2 cellular contexts compared by ENCODE assay signal in the genomic region with DNA sequence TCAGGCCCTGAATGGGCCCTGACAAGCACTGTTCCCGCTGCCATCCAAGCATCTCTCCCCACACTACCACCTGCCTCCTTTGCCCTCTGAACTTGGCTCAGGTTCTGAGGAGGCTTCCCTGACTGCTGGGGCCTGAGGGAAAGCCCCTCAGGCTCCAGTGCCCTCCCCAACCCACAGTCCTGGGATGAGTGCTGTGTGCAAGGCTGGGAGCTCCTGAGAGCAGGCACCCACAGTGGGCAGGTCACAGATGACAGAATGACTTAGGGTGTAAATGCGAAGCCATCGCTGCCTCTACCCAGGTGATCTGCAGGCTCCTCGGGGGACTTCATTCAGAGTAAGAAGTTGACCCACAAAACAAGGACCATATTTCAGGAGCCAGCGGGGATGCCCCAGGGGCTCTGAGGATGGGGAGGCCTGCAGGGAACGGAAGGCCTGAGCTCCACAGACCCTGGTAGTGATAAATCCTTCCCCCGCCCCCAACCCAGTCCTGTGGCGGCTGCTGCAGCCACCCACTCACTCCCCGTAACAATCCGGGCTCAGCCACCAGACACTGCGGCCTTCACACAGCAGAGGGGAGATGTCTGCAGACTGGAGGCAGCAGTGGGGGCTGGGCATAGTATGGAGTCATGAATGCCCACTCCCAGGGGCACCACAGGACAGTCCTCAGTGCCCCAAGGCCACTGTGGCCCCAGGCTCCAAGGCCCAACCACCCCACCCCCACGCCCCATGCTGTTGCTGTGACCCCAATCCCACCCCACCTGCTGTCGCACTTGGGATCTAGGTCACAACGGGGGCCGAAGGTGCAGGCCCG.
TF ChIP-seq lines count a peak whose summit lies in the region.

No MANE protein-coding gene starts in this region.

TF ChIP-seq in IMR-90, 13 proteins besides CTCF, POLR2A, EP300 and RAD21:
- TF ChIP-seq CEBPB (IDR thresholded peaks at IDR 0.05; ENCODE audit: low read depth, low read length) (no peak), FOS (IDR thresholded peaks at IDR 0.05; ENCODE audit: low read depth, low read length) (no peak), MAFK (IDR thresholded peaks at IDR 0.05; ENCODE audit: low read depth, low read length) (no peak), SMC3 (IDR thresholded peaks at IDR 0.05; ENCODE audit: low read depth, low read length) (no peak), NFE2L2 (IDR thresholded peaks at IDR 0.05; ENCODE audit: low read depth, low read length) (no peak), MXI1 (IDR thresholded peaks at IDR 0.05; ENCODE audit: borderline replicate concordance, low read depth, low read length) (no peak), RCOR1 (IDR thresholded peaks at IDR 0.05; ENCODE audit: insufficient replicate concordance, low read length) (no peak), BHLHE40 (IDR thresholded peaks at IDR 0.05; ENCODE audit: low read depth, low read length) (no peak), MAZ (IDR thresholded peaks at IDR 0.05; ENCODE audit: borderline replicate concordance, low read depth, low read length) (no peak), RFX5 (IDR thresholded peaks at IDR 0.05; ENCODE audit: low read depth, low read length) (no peak), CHD1 (IDR thresholded peaks at IDR 0.05; ENCODE audit: low read depth, low read length) (no peak)
- TF ChIP-seq, protein P1, sequence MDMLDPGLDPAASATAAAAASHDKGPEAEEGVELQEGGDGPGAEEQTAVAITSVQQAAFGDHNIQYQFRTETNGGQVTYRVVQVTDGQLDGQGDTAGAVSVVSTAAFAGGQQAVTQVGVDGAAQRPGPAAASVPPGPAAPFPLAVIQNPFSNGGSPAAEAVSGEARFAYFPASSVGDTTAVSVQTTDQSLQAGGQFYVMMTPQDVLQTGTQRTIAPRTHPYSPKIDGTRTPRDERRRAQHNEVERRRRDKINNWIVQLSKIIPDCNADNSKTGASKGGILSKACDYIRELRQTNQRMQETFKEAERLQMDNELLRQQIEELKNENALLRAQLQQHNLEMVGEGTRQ (IDR thresholded peaks at IDR 0.05; ENCODE audit: low read depth, low read length): no peak
- TF ChIP-seq, protein P2, sequence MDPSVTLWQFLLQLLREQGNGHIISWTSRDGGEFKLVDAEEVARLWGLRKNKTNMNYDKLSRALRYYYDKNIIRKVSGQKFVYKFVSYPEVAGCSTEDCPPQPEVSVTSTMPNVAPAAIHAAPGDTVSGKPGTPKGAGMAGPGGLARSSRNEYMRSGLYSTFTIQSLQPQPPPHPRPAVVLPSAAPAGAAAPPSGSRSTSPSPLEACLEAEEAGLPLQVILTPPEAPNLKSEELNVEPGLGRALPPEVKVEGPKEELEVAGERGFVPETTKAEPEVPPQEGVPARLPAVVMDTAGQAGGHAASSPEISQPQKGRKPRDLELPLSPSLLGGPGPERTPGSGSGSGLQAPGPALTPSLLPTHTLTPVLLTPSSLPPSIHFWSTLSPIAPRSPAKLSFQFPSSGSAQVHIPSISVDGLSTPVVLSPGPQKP (IDR thresholded peaks at IDR 0.05; ENCODE audit: borderline replicate concordance, low read depth, low read length): no peak

TF ChIP-seq in GM12878, 131 proteins besides CTCF, POLR2A, EP300 and RAD21:
- no peak for TF ChIP-seq ZSCAN29 (IDR thresholded peaks at IDR 0.05)
- no peak for TF ChIP-seq CBX3 (IDR thresholded peaks at IDR 0.05; ENCODE audit: borderline replicate concordance, low read depth)
- TF ChIP-seq EZH2 (IDR thresholded peaks at IDR 0.05; ENCODE audit: borderline replicate concordance, control insufficient read depth, low read depth, low read length): no peak
- no peak for TF ChIP-seq CHD1 (IDR thresholded peaks at IDR 0.05; ENCODE audit: low read depth, low read length)
- TF ChIP-seq MXI1 (IDR thresholded peaks at IDR 0.05; ENCODE audit: low read depth, low read length): no peak
- TF ChIP-seq KLF5 (IDR thresholded peaks at IDR 0.05; ENCODE audit: partially characterized antibody): no peak
- no peak for TF ChIP-seq MYC (IDR thresholded peaks at IDR 0.05; ENCODE audit: insufficient read depth, insufficient read length, insufficient replicate concordance, low read length, severe bottlenecking)
- TF ChIP-seq CREB1 (IDR thresholded peaks at IDR 0.05; ENCODE audit: low read depth): no peak
- TF ChIP-seq, protein P3, sequence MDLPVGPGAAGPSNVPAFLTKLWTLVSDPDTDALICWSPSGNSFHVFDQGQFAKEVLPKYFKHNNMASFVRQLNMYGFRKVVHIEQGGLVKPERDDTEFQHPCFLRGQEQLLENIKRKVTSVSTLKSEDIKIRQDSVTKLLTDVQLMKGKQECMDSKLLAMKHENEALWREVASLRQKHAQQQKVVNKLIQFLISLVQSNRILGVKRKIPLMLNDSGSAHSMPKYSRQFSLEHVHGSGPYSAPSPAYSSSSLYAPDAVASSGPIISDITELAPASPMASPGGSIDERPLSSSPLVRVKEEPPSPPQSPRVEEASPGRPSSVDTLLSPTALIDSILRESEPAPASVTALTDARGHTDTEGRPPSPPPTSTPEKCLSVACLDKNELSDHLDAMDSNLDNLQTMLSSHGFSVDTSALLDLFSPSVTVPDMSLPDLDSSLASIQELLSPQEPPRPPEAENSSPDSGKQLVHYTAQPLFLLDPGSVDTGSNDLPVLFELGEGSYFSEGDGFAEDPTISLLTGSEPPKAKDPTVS (IDR thresholded peaks at IDR 0.05; ENCODE audit: low read depth, low read length): no peak
- no peak for TF ChIP-seq RFX5 (IDR thresholded peaks at IDR 0.05; ENCODE audit: low read depth, low read length)
- TF ChIP-seq, protein P4, sequence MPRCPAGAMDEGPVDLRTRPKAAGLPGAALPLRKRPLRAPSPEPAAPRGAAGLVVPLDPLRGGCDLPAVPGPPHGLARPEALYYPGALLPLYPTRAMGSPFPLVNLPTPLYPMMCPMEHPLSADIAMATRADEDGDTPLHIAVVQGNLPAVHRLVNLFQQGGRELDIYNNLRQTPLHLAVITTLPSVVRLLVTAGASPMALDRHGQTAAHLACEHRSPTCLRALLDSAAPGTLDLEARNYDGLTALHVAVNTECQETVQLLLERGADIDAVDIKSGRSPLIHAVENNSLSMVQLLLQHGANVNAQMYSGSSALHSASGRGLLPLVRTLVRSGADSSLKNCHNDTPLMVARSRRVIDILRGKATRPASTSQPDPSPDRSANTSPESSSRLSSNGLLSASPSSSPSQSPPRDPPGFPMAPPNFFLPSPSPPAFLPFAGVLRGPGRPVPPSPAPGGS (IDR thresholded peaks at IDR 0.05; ENCODE audit: borderline replicate concordance, insufficient read depth, low read depth, low read length, poor library complexity, severe bottlenecking): no peak
- no peak for TF ChIP-seq ASH2L (IDR thresholded peaks at IDR 0.05; ENCODE audit: borderline replicate concordance, low read depth)
